In the genomic region with DNA sequence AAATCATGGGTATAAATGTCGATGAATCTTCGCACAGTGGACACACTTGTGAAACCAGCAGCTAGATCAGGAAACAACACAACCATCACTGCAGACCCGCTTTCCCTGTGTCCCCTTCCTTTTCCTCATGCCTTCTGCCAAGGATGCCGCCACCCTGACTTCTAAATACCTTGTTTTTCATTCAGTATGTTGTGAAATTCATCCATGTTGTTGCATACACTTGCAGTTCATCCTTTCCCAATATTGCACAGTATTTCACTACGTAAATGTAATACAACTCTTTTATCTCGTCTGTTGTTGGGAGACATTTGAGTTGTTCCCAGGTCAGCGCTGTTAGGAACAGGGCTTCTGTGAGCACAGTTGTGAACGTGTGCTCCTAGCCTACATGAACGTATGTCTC, we compare ENCODE assay signal across 23 cellular contexts. TPM values are rescaled to one million over a fixed set of nuclear protein-coding genes. Genes with fewer than 3 reads are reported as not detected.
DNase-seq lines count a peak whose midpoint lies in the region; ATAC-seq and TF ChIP-seq lines count a peak whose summit lies in the region.
"Had no signal": no experiment of that assay in that cellular context is flagged by ENCODE, and none has a peak within 500 bp of the region (broad histone marks: within the 10 kb centered on the region; RNA-seq: fewer than 3 reads in every experiment).

No MANE protein-coding gene starts in this region.

- H4K20me1 ChIP-seq in hepatocyte (ENCODE audit: insufficient read depth, poor library complexity, severe bottlenecking) (no peaks in the 10 kb centered on the region), smooth muscle cell (ENCODE audit: low read depth) (no peaks in the 10 kb centered on the region)

- peak overlapping the region; percentile 26 for H2AFZ ChIP-seq in hepatocyte
- H2AFZ ChIP-seq in smooth muscle cell (ENCODE audit: low read depth) = peak overlapping the region; percentile 82

- CTCF ChIA-PET in activated CD8-positive, alpha-beta memory T cell treated with anti-CD3 and anti-CD28 coated beads, Interleukin-2, amount 10 ng/mL, durations not matched to agents 7 days and 5 days (lab: Charles Lee) = no interaction called here

- H3K27me3 ChIP-seq in hepatocyte = no peaks in the 10 kb centered on the region
- H3K27me3 ChIP-seq in smooth muscle cell (ENCODE audit: low read depth) = no peaks in the 10 kb centered on the region
- H3K27me3 ChIP-seq: adrenal gland, BE2C, breast epithelium, SJCRH30, stomach, upper lobe of right lung had no signal

- no peak for TF ChIP-seq CTCF in NB4 (IDR thresholded peaks at IDR 0.05; ENCODE audit: low read depth, low read length)
- no peak for TF ChIP-seq CTCF in hepatocyte (IDR thresholded peaks at IDR 0.05; ENCODE audit: poor library complexity)
- no peak for TF ChIP-seq CTCF in smooth muscle cell (IDR thresholded peaks at IDR 0.05; ENCODE audit: borderline replicate concordance, insufficient read depth, poor library complexity, severe bottlenecking)

- peak overlapping the region; percentile 24 for H3K27ac Mint-ChIP-seq in activated CD8-positive, alpha-beta memory T cell treated with anti-CD3 and anti-CD28 coated beads, Interleukin-2, amount 10 ng/mL, durations not matched to agents 7 days and 5 days
- H3K27ac Mint-ChIP-seq: T-cell had no signal

- TF ChIP-seq POLR2A in NB4 (IDR thresholded peaks at IDR 0.05; ENCODE audit: extremely low read depth, insufficient read length) = no peak

- H3K27ac ChIP-seq in hepatocyte (peak overlapping the region; percentile 28), smooth muscle cell (ENCODE audit: low read depth) (no peak overlapping the region)
- H3K27ac ChIP-seq: SJCRH30 had no signal

- WGBS in hepatocyte (ENCODE audit: low lambda C conversion rate, missing lambda C conversion rate) = 91% methylated on average over 9 of the region's 9 CpGs
- WGBS in smooth muscle cell (ENCODE audit: low lambda C conversion rate) = 96% methylated on average over 9 of the region's 9 CpGs

- H3K9me3 Mint-ChIP-seq in activated CD8-positive, alpha-beta memory T cell treated with anti-CD3 and anti-CD28 coated beads, Interleukin-2, amount 10 ng/mL, durations not matched to agents 7 days and 5 days (ENCODE audit: low read depth) = peaks cover 8% of the 10 kb centered on the region

- DNase-seq in activated CD8-positive, alpha-beta memory T cell treated with anti-CD3 and anti-CD28 coated beads, Interleukin-2, amount 10 ng/mL, durations not matched to agents 7 days and 5 days = no peak
- no peak for DNase-seq in activated CD8-positive, alpha-beta memory T cell treated with anti-CD3 and anti-CD28 coated beads for 24 hours
- DNase-seq in NB4 (ENCODE audit: low read depth) = peak; percentile 19
- DNase-seq in hepatocyte (ENCODE audit: low spot score) = no peak
- DNase-seq in smooth muscle cell (lab: John Stamatoyannopoulos, UW; ENCODE audit: unreplicated experiment) = no peak
- DNase-seq: activated CD4-positive, alpha-beta T cell treated with anti-CD3 and anti-CD28 coated beads for 1 hour; activated effector memory CD4-positive, alpha-beta T cell treated with Interleukin-2 at 50 U/mL for 16 hours; BE2C; NCI-H1105; NCI-H2029 treated with DMSO at 0.1 percent for 48 hours; NCI-H345; OCI-M1; SJCRH30; stimulated activated CD4-positive, alpha-beta T cell treated with anti-CD3 and anti-CD28 coated beads, Interleukin-4, amount 100 ng/mL, for 4 hours; stomach; T-cell; upper lobe of right lung had no signal

- H3K4me3 ChIP-seq in NB4 (ENCODE audit: low read depth, low read length) (no peak overlapping the region), hepatocyte (no peak overlapping the region), smooth muscle cell (no peak overlapping the region)
- H3K4me3 ChIP-seq: adrenal gland, breast epithelium, coronary artery, SJCRH30, stomach, upper lobe of right lung had no signal

- peak overlapping the region; percentile 59 for H3K4me2 ChIP-seq in hepatocyte
- H3K4me2 ChIP-seq in smooth muscle cell = peak overlapping the region; percentile 55

- no peaks in the 10 kb centered on the region for H3K9me2 ChIP-seq in hepatocyte (replicated peaks; ENCODE audit: insufficient read depth)

- H3K9ac ChIP-seq in smooth muscle cell (ENCODE audit: low read depth) = no peak overlapping the region

- peaks cover 44% of the 10 kb centered on the region for H3K4me1 Mint-ChIP-seq in activated CD8-positive, alpha-beta memory T cell treated with anti-CD3 and anti-CD28 coated beads, Interleukin-2, amount 10 ng/mL, durations not matched to agents 7 days and 5 days

- no peak for ATAC-seq in activated CD8-positive, alpha-beta memory T cell treated with anti-CD3 and anti-CD28 coated beads, Interleukin-2, amount 10 ng/mL, durations not matched to agents 7 days and 5 days
- ATAC-seq in GM21423 (IDR thresholded peaks at IDR 0.05; ENCODE audit: unreplicated experiment) (no peak), HG02623 (IDR thresholded peaks at IDR 0.05; ENCODE audit: unreplicated experiment) (no peak), GM21717 (IDR thresholded peaks at IDR 0.05; ENCODE audit: unreplicated experiment) (no peak)
- ATAC-seq: T-cell had no signal

- H3K36me3 ChIP-seq in hepatocyte (replicated peaks; ENCODE audit: insufficient read depth, low read depth) (no peaks in the 10 kb centered on the region), smooth muscle cell (ENCODE audit: low read depth) (no peaks in the 10 kb centered on the region)
- H3K36me3 ChIP-seq: adrenal gland, BE2C, breast epithelium, SJCRH30, stomach, upper lobe of right lung had no signal

- no peaks in the 10 kb centered on the region for H3K27me3 Mint-ChIP-seq in activated CD8-positive, alpha-beta memory T cell treated with anti-CD3 and anti-CD28 coated beads, Interleukin-2, amount 10 ng/mL, durations not matched to agents 7 days and 5 days

- no peaks in the 10 kb centered on the region for H3F3A ChIP-seq in smooth muscle cell (ENCODE audit: low read depth)

- H3K36me3 Mint-ChIP-seq in activated CD8-positive, alpha-beta memory T cell treated with anti-CD3 and anti-CD28 coated beads, Interleukin-2, amount 10 ng/mL, durations not matched to agents 7 days and 5 days = peaks cover 11% of the 10 kb centered on the region

- no peaks in the 10 kb centered on the region for H3K79me2 ChIP-seq in hepatocyte
- H3K79me2 ChIP-seq in smooth muscle cell (ENCODE audit: low read depth) = no peaks in the 10 kb centered on the region

- no peaks in the 10 kb centered on the region for H3K9me3 ChIP-seq in hepatocyte (ENCODE audit: low read depth)
- H3K9me3 ChIP-seq in smooth muscle cell (replicated peaks; ENCODE audit: low read depth) = no peaks in the 10 kb centered on the region
- H3K9me3 ChIP-seq: adrenal gland, BE2C, breast epithelium, SJCRH30, stomach, upper lobe of right lung had no signal

- H3K4me3 Mint-ChIP-seq in activated CD8-positive, alpha-beta memory T cell treated with anti-CD3 and anti-CD28 coated beads, Interleukin-2, amount 10 ng/mL, durations not matched to agents 7 days and 5 days = no peak overlapping the region
- H3K4me3 Mint-ChIP-seq: T-cell had no signal

- H3K4me1 ChIP-seq in hepatocyte (ENCODE audit: insufficient read depth) (peaks cover 11% of the 10 kb centered on the region), smooth muscle cell (ENCODE audit: low read depth) (peaks cover 11% of the 10 kb centered on the region)
- H3K4me1 ChIP-seq: BE2C, breast epithelium, SJCRH30 had no signal

RNA-seq across cellular contexts. Expression of gene TLNRD1, which starts 24.2 kb away (rescaled TPM):
- total RNA-seq in activated CD8-positive, alpha-beta memory T cell treated with anti-CD3 and anti-CD28 coated beads, Interleukin-2, amount 10 ng/mL, durations not matched to agents 7 days and 5 days = 10 to 100 TPM; 31.2 to 32.3 TPM
- total RNA-seq in hepatocyte = 13.3 and 15.6 TPM in 2 replicates
- 10.3 and 14.6 TPM in 2 replicates for polyA plus RNA-seq in hepatocyte
- 10.7 and 11.3 TPM in 2 replicates for total RNA-seq in smooth muscle cell
- polyA plus RNA-seq in smooth muscle cell = 11.9 and 14.1 TPM in 2 replicates

RNA-seq across cellular contexts. Expression of gene MESD, which starts 35.3 kb away (rescaled TPM):
- total RNA-seq in activated CD8-positive, alpha-beta memory T cell treated with anti-CD3 and anti-CD28 coated beads, Interleukin-2, amount 10 ng/mL, durations not matched to agents 7 days and 5 days = 10 to 100 TPM; 27.6 to 27.8 TPM
- total RNA-seq in hepatocyte = 27.1 and 27.4 TPM in 2 replicates
- polyA plus RNA-seq in hepatocyte = 47.6 and 52.2 TPM in 2 replicates
- 20.1 and 25.6 TPM in 2 replicates for total RNA-seq in smooth muscle cell
- polyA plus RNA-seq in smooth muscle cell = 41.4 and 57.4 TPM in 2 replicates
